ENCODE assay signal across 29 cellular contexts in the genomic region with DNA sequence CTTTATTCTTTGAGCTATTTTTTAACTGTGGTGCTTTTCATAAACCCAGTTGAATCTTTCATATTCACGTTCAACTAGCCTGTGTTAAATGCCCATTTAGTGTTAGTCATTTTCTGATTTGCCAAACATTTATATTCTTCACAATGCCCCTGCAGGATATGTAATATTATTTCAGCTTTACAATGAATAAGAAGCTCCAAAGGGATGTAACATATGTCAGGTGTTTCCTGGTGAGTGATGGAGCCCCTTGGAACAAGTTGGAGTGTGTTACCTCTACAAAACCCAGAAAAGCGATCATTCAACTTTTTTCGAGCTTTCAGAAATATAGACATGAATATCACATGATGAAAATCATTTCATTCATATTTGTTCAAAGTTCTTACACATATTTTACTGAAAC.
"Had no signal": no experiment of that assay in that cellular context is flagged by ENCODE, and none has a peak within 500 bp of the region (broad histone marks: within the 10 kb centered on the region; RNA-seq: fewer than 3 reads in every experiment).

No MANE protein-coding gene starts in this region.

- H3K4me1 Mint-ChIP-seq: stimulated activated effector memory CD8-positive, alpha-beta T cell treated with anti-CD3 and anti-CD28 coated beads, Interleukin-12 subunit alpha, Interleukin-12 subunit beta, amount 100 ng/mL, for 72 hours; stimulated activated memory B cell treated with anti-CD40 and anti-IgM and Interleukin-4, amounts not matched to agents 10 μg/mL and 1 μg/mL and 100 μg/mL, for 72 hours; stimulated activated naive B cell treated with anti-CD40 and anti-IgM and Interleukin-4, amounts not matched to agents 10 μg/mL and 1 μg/mL and 100 μg/mL, for 72 hours; stimulated activated naive CD8-positive, alpha-beta T cell treated with anti-CD3 and anti-CD28 coated beads, Interleukin-15, amount 100 ng/mL, for 72 hours had no signal

- H3K9me3 Mint-ChIP-seq: type B pancreatic cell had no signal

- H3K27me3 ChIP-seq: stomach, suprapubic skin, testis, thyroid gland, tibial artery, tibial nerve, transverse colon, upper lobe of left lung, upper lobe of right lung, uterus, vagina had no signal

- DNase-seq: stimulated activated CD4-positive, alpha-beta T cell treated with anti-CD3 and anti-CD28 coated beads, Interleukin-2, amount 100 ng/mL, for 48 hours; stimulated activated CD4-positive, alpha-beta T cell treated with anti-CD3 and anti-CD28 coated beads, Interleukin-4, amount 100 ng/mL, for 1 hour; stimulated activated CD4-positive, alpha-beta T cell treated with anti-CD3 and anti-CD28 coated beads, Interleukin-4, amount 100 ng/mL, for 24 hours; stimulated activated CD4-positive, alpha-beta T cell treated with anti-CD3 and anti-CD28 coated beads, Interleukin-4, amount 100 ng/mL, for 4 hours; stimulated activated CD8-positive, alpha-beta memory T cell treated with anti-CD3 and anti-CD28 coated beads, Interleukin-4, amount 100 ng/mL, for 48 hours; stimulated activated naive B cell treated with anti-CD40 and anti-IgM and Interleukin-4, amounts not matched to agents 10 μg/mL and 1 μg/mL and 100 μg/mL, for 72 hours; stimulated activated naive CD4-positive, alpha-beta T cell; stimulated activated naive CD4-positive, alpha-beta T cell treated with Interleukin-2 at 50 U/mL for 16 hours; stimulated activated naive CD8-positive, alpha-beta T cell treated with anti-CD3 and anti-CD28 coated beads, Interleukin-15, amount 100 ng/mL, for 72 hours; stimulated activated naive CD8-positive, alpha-beta T cell treated with anti-CD3 and anti-CD28 coated beads, Interleukin-15, Interleukin-2, amounts not matched to agents 100 U/mL and 50 U/mL, for 24 hours; stomach; substantia nigra; testis; thyroid gland; tibial artery; transverse colon; trophoblast cell; upper lobe of left lung; upper lobe of right lung; uterus had no signal

- H3K27ac ChIP-seq: stomach, suprapubic skin, testis, thoracic aorta, thyroid gland, tibial artery, tibial nerve, transverse colon, upper lobe of left lung, upper lobe of right lung, uterus, vagina had no signal

- H3K4me3 ChIP-seq: stomach, suprapubic skin, testis, thoracic aorta, thyroid gland, tibial artery, tibial nerve, transverse colon, upper lobe of left lung, upper lobe of right lung, uterus, vagina had no signal

- H3K4me1 ChIP-seq: stomach, suprapubic skin, testis, thyroid gland, tibial artery, tibial nerve, transverse colon, upper lobe of left lung, upper lobe of right lung, uterus, vagina had no signal

- H3K4me3 Mint-ChIP-seq: stimulated activated effector memory CD8-positive, alpha-beta T cell treated with anti-CD3 and anti-CD28 coated beads, Interleukin-12 subunit alpha, Interleukin-12 subunit beta, amount 100 ng/mL, for 72 hours; stimulated activated memory B cell treated with anti-CD40 and anti-IgM and Interleukin-4, amounts not matched to agents 10 μg/mL and 1 μg/mL and 100 μg/mL, for 72 hours; stimulated activated naive B cell treated with anti-CD40 and anti-IgM and Interleukin-4, amounts not matched to agents 10 μg/mL and 1 μg/mL and 100 μg/mL, for 72 hours; stimulated activated naive CD8-positive, alpha-beta T cell treated with anti-CD3 and anti-CD28 coated beads, Interleukin-15, amount 100 ng/mL, for 72 hours; stimulated activated naive CD8-positive, alpha-beta T cell treated with anti-CD3 and anti-CD28 coated beads, Interleukin-15, Interleukin-2, amounts not matched to agents 100 ng/mL and 50 ng/mL, for 24 hours; type B pancreatic cell had no signal

- H3K27me3 Mint-ChIP-seq: stimulated activated memory B cell treated with anti-CD40 and anti-IgM and Interleukin-4, amounts not matched to agents 10 μg/mL and 1 μg/mL and 100 μg/mL, for 72 hours; stimulated activated naive B cell treated with anti-CD40 and anti-IgM and Interleukin-4, amounts not matched to agents 10 μg/mL and 1 μg/mL and 100 μg/mL, for 72 hours; stimulated activated naive CD8-positive, alpha-beta T cell treated with anti-CD3 and anti-CD28 coated beads, Interleukin-15, amount 100 ng/mL, for 72 hours; stimulated activated naive CD8-positive, alpha-beta T cell treated with anti-CD3 and anti-CD28 coated beads, Interleukin-15, Interleukin-2, amounts not matched to agents 100 ng/mL and 50 ng/mL, for 24 hours had no signal

- H3K36me3 ChIP-seq: stomach, suprapubic skin, thoracic aorta, thyroid gland, tibial artery, tibial nerve, transverse colon, upper lobe of left lung, upper lobe of right lung, uterus, vagina had no signal

- H3K9me3 ChIP-seq: suprapubic skin, testis, thoracic aorta, thyroid gland, tibial artery, tibial nerve, transverse colon, upper lobe of left lung, upper lobe of right lung, uterus, vagina had no signal

- H3K36me3 Mint-ChIP-seq: stimulated activated effector memory CD8-positive, alpha-beta T cell treated with anti-CD3 and anti-CD28 coated beads, Interleukin-12 subunit alpha, Interleukin-12 subunit beta, amount 100 ng/mL, for 72 hours; stimulated activated memory B cell treated with anti-CD40 and anti-IgM and Interleukin-4, amounts not matched to agents 10 μg/mL and 1 μg/mL and 100 μg/mL, for 72 hours; type B pancreatic cell had no signal

- FAIRE-seq: urothelium cell line had no signal

- H3K27ac Mint-ChIP-seq: stimulated activated effector memory CD8-positive, alpha-beta T cell treated with anti-CD3 and anti-CD28 coated beads, Interleukin-12 subunit alpha, Interleukin-12 subunit beta, amount 100 ng/mL, for 72 hours; stimulated activated memory B cell treated with anti-CD40 and anti-IgM and Interleukin-4, amounts not matched to agents 10 μg/mL and 1 μg/mL and 100 μg/mL, for 72 hours; stimulated activated naive B cell treated with anti-CD40 and anti-IgM and Interleukin-4, amounts not matched to agents 10 μg/mL and 1 μg/mL and 100 μg/mL, for 72 hours; stimulated activated naive CD8-positive, alpha-beta T cell treated with anti-CD3 and anti-CD28 coated beads, Interleukin-15, amount 100 ng/mL, for 72 hours; stimulated activated naive CD8-positive, alpha-beta T cell treated with anti-CD3 and anti-CD28 coated beads, Interleukin-15, Interleukin-2, amounts not matched to agents 100 ng/mL and 50 ng/mL, for 24 hours; type B pancreatic cell had no signal
